In the genomic region with DNA sequence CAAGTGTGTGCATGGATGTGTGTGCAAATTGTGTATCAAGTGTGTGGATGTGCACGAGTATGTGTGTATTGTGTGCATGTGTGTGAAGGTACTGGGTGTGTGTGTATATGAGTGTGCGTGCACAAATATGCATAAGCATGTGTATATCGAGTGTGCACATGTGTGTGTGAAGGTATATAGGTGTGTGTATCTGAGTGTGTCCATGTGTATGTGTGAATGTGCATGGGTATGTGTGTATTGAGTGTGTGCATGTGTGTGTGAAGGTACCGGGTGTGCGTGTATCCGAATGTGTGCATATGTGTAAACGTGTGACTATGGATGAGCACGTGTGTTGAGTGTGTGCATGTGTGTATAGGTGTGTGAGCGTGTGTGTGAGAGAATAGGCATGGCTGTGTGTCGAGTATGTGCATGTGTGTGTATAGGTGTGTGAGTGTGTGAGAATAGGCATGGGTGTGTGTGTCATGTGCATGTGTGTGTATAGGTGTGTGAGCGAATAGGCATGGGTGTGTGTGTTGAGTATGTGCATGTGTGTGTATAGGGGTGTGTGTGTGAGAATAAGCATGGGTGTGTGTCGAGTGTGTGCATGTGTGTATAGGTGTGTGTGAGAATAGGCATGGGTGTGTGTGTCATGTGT, we compare ENCODE assay signal across 1 cellular context.
TF ChIP-seq lines count a peak whose summit lies in the region.

No MANE protein-coding gene starts in this region.

TF ChIP-seq in HepG2, 621 proteins besides CTCF, POLR2A, EP300 and RAD21 (continued from another document):
- TF ChIP-seq, protein P1, sequence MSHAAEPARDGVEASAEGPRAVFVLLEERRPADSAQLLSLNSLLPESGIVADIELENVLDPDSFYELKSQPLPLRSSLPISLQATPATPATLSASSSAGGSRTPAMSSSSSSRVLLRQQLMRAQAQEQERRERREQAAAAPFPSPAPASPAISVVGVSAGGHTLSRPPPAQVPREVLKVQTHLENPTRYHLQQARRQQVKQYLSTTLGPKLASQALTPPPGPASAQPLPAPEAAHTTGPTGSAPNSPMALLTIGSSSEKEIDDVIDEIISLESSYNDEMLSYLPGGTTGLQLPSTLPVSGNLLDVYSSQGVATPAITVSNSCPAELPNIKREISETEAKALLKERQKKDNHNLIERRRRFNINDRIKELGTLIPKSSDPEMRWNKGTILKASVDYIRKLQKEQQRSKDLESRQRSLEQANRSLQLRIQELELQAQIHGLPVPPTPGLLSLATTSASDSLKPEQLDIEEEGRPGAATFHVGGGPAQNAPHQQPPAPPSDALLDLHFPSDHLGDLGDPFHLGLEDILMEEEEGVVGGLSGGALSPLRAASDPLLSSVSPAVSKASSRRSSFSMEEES (CRISPR knock-in tag; IDR thresholded peaks at IDR 0.05), result no peak
- 0 out of 2 replicates have a peak, but pooled peaks have one; percentile 18 for TF ChIP-seq PLRG1 (conservative IDR thresholded peaks at IDR 0.05)
